Comparison of ENCODE assay signal across 1 cellular context in genomic region chr22:20507253-20508066, GRCh38.
TF ChIP-seq lines count a peak whose summit lies in the region.

MED15 (plus strand) TSS chr22:20507610; CDS start chr22:20507679, 69 bp downstream.

TF ChIP-seq in HepG2, 621 proteins besides CTCF, POLR2A, EP300 and RAD21 (continued from another document):
- TF ChIP-seq ZNF646 (CRISPR knock-in tag; IDR thresholded peaks at IDR 0.05) = no peak; the same call in 1 of the 2 replicates
- no peak for TF ChIP-seq ZC3H13 (CRISPR knock-in tag; IDR thresholded peaks at IDR 0.05)
- TF ChIP-seq SRSF4 (IDR thresholded peaks at IDR 0.05; ENCODE audit: low read depth, low read length, poor library complexity, severe bottlenecking) = no peak
- TF ChIP-seq ZNF337 (CRISPR knock-in tag; IDR thresholded peaks at IDR 0.05; ENCODE audit: borderline replicate concordance, low read depth) = no peak; the same call in 1 of the 2 replicates
- TF ChIP-seq ZNF484 (CRISPR knock-in tag; IDR thresholded peaks at IDR 0.05; ENCODE audit: borderline replicate concordance, low read depth) = no peak
- TF ChIP-seq ARID5B (CRISPR knock-in tag; IDR thresholded peaks at IDR 0.05) = peak; percentile 62
- peak; percentile 61 for TF ChIP-seq HNRNPK (IDR thresholded peaks at IDR 0.05; ENCODE audit: low read depth, low read length, poor library complexity, severe bottlenecking)
- peak; percentile 26; the same call in 1 of the 2 replicates for TF ChIP-seq SIX1 (CRISPR knock-in tag; IDR thresholded peaks at IDR 0.05; ENCODE audit: borderline replicate concordance)
- TF ChIP-seq RBM22 (optimal IDR thresholded peaks at IDR 0.05; ENCODE audit: low read length) = no peak
- TF ChIP-seq, protein P1, sequence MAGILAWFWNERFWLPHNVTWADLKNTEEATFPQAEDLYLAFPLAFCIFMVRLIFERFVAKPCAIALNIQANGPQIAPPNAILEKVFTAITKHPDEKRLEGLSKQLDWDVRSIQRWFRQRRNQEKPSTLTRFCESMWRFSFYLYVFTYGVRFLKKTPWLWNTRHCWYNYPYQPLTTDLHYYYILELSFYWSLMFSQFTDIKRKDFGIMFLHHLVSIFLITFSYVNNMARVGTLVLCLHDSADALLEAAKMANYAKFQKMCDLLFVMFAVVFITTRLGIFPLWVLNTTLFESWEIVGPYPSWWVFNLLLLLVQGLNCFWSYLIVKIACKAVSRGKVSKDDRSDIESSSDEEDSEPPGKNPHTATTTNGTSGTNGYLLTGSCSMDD (CRISPR knock-in tag; IDR thresholded peaks at IDR 0.05) = no peak
- TF ChIP-seq STAG1 (CRISPR knock-in tag; IDR thresholded peaks at IDR 0.05) = no peak
- TF ChIP-seq ZNF792 (CRISPR knock-in tag; IDR thresholded peaks at IDR 0.05) = peak; percentile 87
- TF ChIP-seq RFXAP (CRISPR knock-in tag; IDR thresholded peaks at IDR 0.05; ENCODE audit: borderline replicate concordance) = 0 out of 2 replicates have a peak, but pooled peaks have one; percentile 83
- TF ChIP-seq, protein P2, sequence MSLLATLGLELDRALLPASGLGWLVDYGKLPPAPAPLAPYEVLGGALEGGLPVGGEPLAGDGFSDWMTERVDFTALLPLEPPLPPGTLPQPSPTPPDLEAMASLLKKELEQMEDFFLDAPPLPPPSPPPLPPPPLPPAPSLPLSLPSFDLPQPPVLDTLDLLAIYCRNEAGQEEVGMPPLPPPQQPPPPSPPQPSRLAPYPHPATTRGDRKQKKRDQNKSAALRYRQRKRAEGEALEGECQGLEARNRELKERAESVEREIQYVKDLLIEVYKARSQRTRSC (CRISPR knock-in tag; IDR thresholded peaks at IDR 0.05; ENCODE audit: low read depth) = peak; percentile 75; the same call in 1 of the 2 replicates
- TF ChIP-seq SIX4 (CRISPR knock-in tag; IDR thresholded peaks at IDR 0.05) = peak; percentile 80
- no peak for TF ChIP-seq ZNF83 (CRISPR knock-in tag; IDR thresholded peaks at IDR 0.05; ENCODE audit: borderline replicate concordance)
- TF ChIP-seq ZNF768 (CRISPR knock-in tag; IDR thresholded peaks at IDR 0.05) = peak; percentile 70; the same call in 1 of the 2 replicates
- TF ChIP-seq ZBTB26 (CRISPR knock-in tag; IDR thresholded peaks at IDR 0.05; ENCODE audit: borderline replicate concordance) = no peak
- peak; percentile 90 for TF ChIP-seq MEF2D (CRISPR knock-in tag; IDR thresholded peaks at IDR 0.05)
- TF ChIP-seq, protein P3, sequence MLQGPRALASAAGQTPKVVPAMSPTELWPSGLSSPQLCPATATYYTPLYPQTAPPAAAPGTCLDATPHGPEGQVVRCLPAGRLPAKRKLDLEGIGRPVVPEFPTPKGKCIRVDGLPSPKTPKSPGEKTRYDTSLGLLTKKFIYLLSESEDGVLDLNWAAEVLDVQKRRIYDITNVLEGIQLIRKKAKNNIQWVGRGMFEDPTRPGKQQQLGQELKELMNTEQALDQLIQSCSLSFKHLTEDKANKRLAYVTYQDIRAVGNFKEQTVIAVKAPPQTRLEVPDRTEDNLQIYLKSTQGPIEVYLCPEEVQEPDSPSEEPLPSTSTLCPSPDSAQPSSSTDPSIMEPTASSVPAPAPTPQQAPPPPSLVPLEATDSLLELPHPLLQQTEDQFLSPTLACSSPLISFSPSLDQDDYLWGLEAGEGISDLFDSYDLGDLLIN (CRISPR knock-in tag; IDR thresholded peaks at IDR 0.05; ENCODE audit: borderline replicate concordance) = no peak
